16 cellular contexts compared by ENCODE assay signal in the genomic region with DNA sequence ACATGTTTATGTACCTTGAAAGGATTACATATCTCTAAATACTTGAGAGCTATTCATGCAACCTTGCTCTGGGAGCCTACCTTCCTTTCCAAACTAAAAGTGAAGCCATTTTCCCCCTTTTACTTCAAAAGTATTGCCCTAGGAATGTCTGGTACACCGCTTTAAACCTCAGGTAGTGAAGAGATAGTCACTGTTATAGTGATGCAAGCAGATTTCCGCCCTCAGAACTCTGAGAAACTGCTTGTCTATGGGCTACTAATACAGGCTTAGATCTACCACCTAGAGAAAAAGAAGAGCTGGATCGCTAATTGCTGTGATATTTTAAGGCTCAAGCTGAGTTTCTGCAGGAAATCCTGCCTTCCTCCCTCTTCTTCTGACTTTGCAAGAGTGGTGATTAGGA.
"Had no signal": no experiment of that assay in that cellular context is flagged by ENCODE, and none has a peak within 500 bp of the region (broad histone marks: within the 10 kb centered on the region; RNA-seq: fewer than 3 reads in every experiment).

No MANE protein-coding gene starts in this region.

- H3K27me3 Mint-ChIP-seq: dendritic cell treated with granulocyte-macrophage colony-stimulating factor and Interleukin-4, amounts not matched to agents 40 ng/mL and 50 ng/mL, for 4 days; effector memory CD8-positive, alpha-beta T cell had no signal

- H3K4me3 ChIP-seq: lower lobe of right lung, psoas muscle, skin epidermis had no signal

- H3K4me1 ChIP-seq: lower lobe of right lung had no signal

- H3K27ac Mint-ChIP-seq: dendritic cell treated with granulocyte-macrophage colony-stimulating factor and Interleukin-4, amounts not matched to agents 40 ng/mL and 50 ng/mL, for 4 days; effector memory CD8-positive, alpha-beta T cell; nephron had no signal

- H3K9me3 ChIP-seq: lower lobe of right lung, psoas muscle had no signal

- H3K27ac ChIP-seq: lower lobe of right lung, psoas muscle, skin epidermis had no signal

- H3K36me3 ChIP-seq: lower lobe of right lung had no signal

- H3K4me3 Mint-ChIP-seq: dendritic cell treated with granulocyte-macrophage colony-stimulating factor and Interleukin-4, amounts not matched to agents 40 ng/mL and 50 ng/mL, for 4 days; effector memory CD8-positive, alpha-beta T cell; nephron had no signal

- FAIRE-seq: colon had no signal

- H3K9me3 Mint-ChIP-seq: dendritic cell treated with granulocyte-macrophage colony-stimulating factor and Interleukin-4, amounts not matched to agents 40 ng/mL and 50 ng/mL, for 4 days; nephron had no signal

- DNase-seq: cerebellar nuclear complex; effector memory CD8-positive, alpha-beta T cell; erythroblast; foreskin melanocyte; lower lobe of right lung; mesenchymal stem cell; midbrain; psoas muscle; retina; stimulated activated naive CD4-positive, alpha-beta T cell treated with Interleukin-2 at 50 U/mL for 16 hours; trophoblast cell had no signal

- ATAC-seq: effector memory CD8-positive, alpha-beta T cell; lower lobe of right lung; sciatic nerve had no signal
